ENCODE assay signal across 30 cellular contexts in the genomic region with DNA sequence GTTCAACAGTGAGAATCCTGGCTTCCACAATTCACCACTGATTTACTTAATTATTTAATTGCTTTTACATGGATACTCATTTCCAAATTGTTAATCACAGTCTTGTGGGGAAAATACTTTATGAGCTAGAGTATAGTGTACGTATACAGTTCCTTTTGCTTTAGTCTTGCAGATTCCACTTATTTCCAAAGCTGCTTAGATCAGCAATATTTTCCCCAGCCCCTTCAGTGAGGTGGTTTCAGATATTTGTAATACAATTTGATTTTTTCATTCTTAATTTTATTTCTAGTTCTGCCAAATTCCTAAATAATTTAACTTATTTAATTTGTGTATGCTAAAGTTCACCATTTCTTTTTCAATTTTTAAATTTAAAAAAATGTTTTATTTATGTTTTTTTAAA. TPM values are rescaled to one million over a fixed set of nuclear protein-coding genes. Genes with fewer than 3 reads are reported as not detected.
DNase-seq lines count a peak whose midpoint lies in the region; ATAC-seq, FAIRE-seq and TF ChIP-seq lines count a peak whose summit lies in the region.
"Had no signal": no experiment of that assay in that cellular context is flagged by ENCODE, and none has a peak within 500 bp of the region (broad histone marks: within the 10 kb centered on the region; RNA-seq: fewer than 3 reads in every experiment).

No MANE protein-coding gene starts in this region.

- H2AFZ ChIP-seq in HepG2 (ENCODE audit: low read length) (no peak overlapping the region), K562 (ENCODE audit: low read depth, low read length) (no peak overlapping the region)

- TF ChIP-seq POLR2A in HepG2 (IDR thresholded peaks at IDR 0.05; ENCODE audit: insufficient read depth in 1 of 2, low read depth in 2 of 2, low read length in 2 of 2) (no peak), right lobe of liver (IDR thresholded peaks at IDR 0.05) (no peak), K562 (conservative IDR thresholded peaks at IDR 0.05) (no peak), GM18505 (IDR thresholded peaks at IDR 0.05; ENCODE audit: borderline replicate concordance, extremely low read depth, insufficient read depth, insufficient read length) (no peak)

- in situ Hi-C loops in HepG2 (cut with HindIII; ENCODE audit: extremely low pct_ligation_motif_present, low pct_unique_long_range_greater_than_20kb) = no loop called here
- in situ Hi-C loops in K562 (cut with MboI) = no loop called here

- H3K27me3 ChIP-seq in HepG2 (ENCODE audit: control insufficient read depth in 1 of 2, insufficient read depth in 2 of 2, low read length in 2 of 2) = no peaks in the 10 kb centered on the region
- no peaks in the 10 kb centered on the region for H3K27me3 ChIP-seq in right lobe of liver
- H3K27me3 ChIP-seq in K562 (ENCODE audit: control insufficient read depth in 2 of 2, insufficient read depth in 2 of 2, low read length in 2 of 2) = no peaks in the 10 kb centered on the region
- H3K27me3 ChIP-seq: BE2C, BLaER1 had no signal

- BruUV-seq in HepG2 (replicated peaks; lab: Mats Ljungman, UMichigan) (no TSS peak), K562 (replicated peaks; lab: Mats Ljungman, UMichigan) (no TSS peak)

- ATAC-seq in HepG2 (no peak), right lobe of liver (no peak), K562 (no peak), GM18505 (IDR thresholded peaks at IDR 0.05; ENCODE audit: unreplicated experiment) (no peak)
- ATAC-seq: GM12878 had no signal

- TF ChIP-seq EP300 in HepG2 (IDR thresholded peaks at IDR 0.05; ENCODE audit: low read depth in 2 of 2, low read length in 2 of 2) = no peak
- TF ChIP-seq EP300 in HepG2 (CRISPR knock-in tag; IDR thresholded peaks at IDR 0.05; ENCODE audit: borderline replicate concordance) = no peak
- no peak for TF ChIP-seq EP300 in K562 (IDR thresholded peaks at IDR 0.05; ENCODE audit: low read length)

- WGBS in HepG2 (ENCODE audit: low lambda C conversion rate) = 65% methylated on average over 1 of the region's 1 CpG
- 40% methylated on average over 1 of the region's 1 CpG for WGBS in right lobe of liver (ENCODE audit: insufficient coverage, low coverage, low lambda C conversion rate, missing lambda C conversion rate)
- WGBS in K562 (ENCODE audit: insufficient coverage, low coverage, missing lambda C conversion rate) = 5% methylated on average over 1 of the region's 1 CpG

- H3K36me3 ChIP-seq in HepG2 (replicated peaks in 1 of 2; ENCODE audit: control insufficient read depth in 1 of 2, insufficient read depth in 2 of 2, low read length in 2 of 2) (no peaks in the 10 kb centered on the region), right lobe of liver (no peaks in the 10 kb centered on the region), K562 (ENCODE audit: control insufficient read depth, insufficient read depth, low read length) (no peaks in the 10 kb centered on the region)
- H3K36me3 ChIP-seq: BE2C, BLaER1 had no signal

- H3K4me1 ChIP-seq in HepG2 (ENCODE audit: insufficient read depth, low read length) (no peaks in the 10 kb centered on the region), right lobe of liver (no peaks in the 10 kb centered on the region), K562 (replicated peaks in 1 of 2; ENCODE audit: control insufficient read depth in 2 of 2, insufficient read depth in 2 of 2, low read length in 2 of 2) (no peaks in the 10 kb centered on the region)
- H3K4me1 ChIP-seq: BE2C, BLaER1 had no signal

- H3K4me3 ChIP-seq in HepG2 (replicated peaks in 1 of 3; ENCODE audit: insufficient read depth in 1 of 3, low read depth in 2 of 3, low read length in 3 of 3) (no peak overlapping the region), right lobe of liver (no peak overlapping the region), K562 (no peak overlapping the region)
- H3K4me3 ChIP-seq: BLaER1, GM12878 had no signal

- H3K4me2 ChIP-seq in HepG2 (ENCODE audit: low read depth, low read length) (no peak overlapping the region), K562 (ENCODE audit: insufficient read depth, low read length) (no peak overlapping the region)
- H3K4me2 ChIP-seq: BLaER1 had no signal

- H3K79me2 ChIP-seq in HepG2 (ENCODE audit: insufficient read depth, low read length) = no peaks in the 10 kb centered on the region
- no peaks in the 10 kb centered on the region for H3K79me2 ChIP-seq in K562 (ENCODE audit: control insufficient read depth, insufficient read depth, low read length)

- no peaks in the 10 kb centered on the region for H3K9me3 ChIP-seq in HepG2 (ENCODE audit: low read length)
- H3K9me3 ChIP-seq in right lobe of liver = no peaks in the 10 kb centered on the region
- no peaks in the 10 kb centered on the region for H3K9me3 ChIP-seq in K562 (replicated peaks; ENCODE audit: control insufficient read depth, insufficient read depth, low read depth, low read length)
- H3K9me3 ChIP-seq: BE2C, BLaER1 had no signal

- intact Hi-C loops in HepG2 (cut with micrococcal nuclease; ENCODE audit: unreplicated experiment) (no loop called here), right lobe of liver (cut with DNase I) (no loop called here), K562 (cut with micrococcal nuclease) (no loop called here)

- POLR2A ChIA-PET in HepG2 (lab: Yijun Ruan, JAX) (no interaction called here), K562 (lab: Yijun Ruan, JAX) (no interaction called here)

- H3K9me1 ChIP-seq in K562 (ENCODE audit: control insufficient read depth, insufficient read depth, low read length) = no peaks in the 10 kb centered on the region

- no peak for TF ChIP-seq RAD21 in HepG2 (CRISPR knock-in tag; IDR thresholded peaks at IDR 0.05)
- no peak for TF ChIP-seq RAD21 in K562 (CRISPR knock-in tag; conservative IDR thresholded peaks at IDR 0.05 in 1 of 2, IDR thresholded peaks at IDR 0.05 in 1 of 2)

- CTCF ChIA-PET in HepG2 (lab: Yijun Ruan, JAX; ENCODE audit: low intra/inter-chr PET ratio, low total read pairs) (no interaction called here), K562 (lab: Yijun Ruan, JAX; ENCODE audit: low intra/inter-chr PET ratio) (no interaction called here)

- FAIRE-seq in HepG2 (lab: Jason Lieb, UNC) = no peak
- FAIRE-seq in K562 (lab: Jason Lieb, UNC) = no peak
- FAIRE-seq: GM12878, GM12892, GM19239 had no signal

- TF ChIP-seq CTCF in HepG2 (CRISPR knock-in tag; IDR thresholded peaks at IDR 0.05) (no peak), right lobe of liver (IDR thresholded peaks at IDR 0.05) (no peak), K562 (IDR thresholded peaks at IDR 0.05 in 2 of 3, conservative IDR thresholded peaks at IDR 0.05 in 1 of 3; ENCODE audit: insufficient read depth in 2 of 3, low read depth in 1 of 3, low read length in 3 of 3) (no peak)

- no peak overlapping the region for H3K9ac ChIP-seq in HepG2 (ENCODE audit: insufficient read depth, low read depth, low read length)
- H3K9ac ChIP-seq in K562 (ENCODE audit: insufficient read depth in 1 of 2, low read depth in 2 of 2, low read length in 2 of 2) = no peak overlapping the region
- H3K9ac ChIP-seq: BLaER1 had no signal

- H4K20me1 ChIP-seq in HepG2 (ENCODE audit: insufficient read depth, low read length) = no peaks in the 10 kb centered on the region
- no peaks in the 10 kb centered on the region for H4K20me1 ChIP-seq in K562 (replicated peaks; ENCODE audit: control insufficient read depth, insufficient read depth, low read length)
- H4K20me1 ChIP-seq: BLaER1 had no signal

- H3K27ac ChIP-seq in HepG2 (ENCODE audit: extremely low read length, insufficient read depth, low read length) (no peak overlapping the region), right lobe of liver (no peak overlapping the region), K562 (ENCODE audit: extremely low read depth, low read depth, low read length) (no peak overlapping the region)
- H3K27ac ChIP-seq: 22Rv1, BLaER1 had no signal

- no peak for DNase-seq in HepG2 (ENCODE audit: low spot score)
- no peak for DNase-seq in right lobe of liver
- DNase-seq in K562 (ENCODE audit: extremely low read depth in 1 of 4, low spot score in 3 of 4) = no peak
- no peak for DNase-seq in stimulated activated CD4-positive, alpha-beta T cell treated with anti-CD3 and anti-CD28 coated beads, Interleukin-4, amount 100 ng/mL, for 1 hour
- DNase-seq: ACHN; BE2C; C1 segment of cervical spinal cord; CD4-positive, alpha-beta memory T cell; CD4-positive, CD25-positive, alpha-beta regulatory T cell; CD8-positive, alpha-beta memory T cell; COR-L47; DMS 273 treated with DMSO at 0.1 percent for 48 hours; DMS153; DMS53; DMS79; DND-41; EL; GDM1 had no signal

RNA-seq across cellular contexts. Expression of gene GABRA6, which starts 40.3 kb away (rescaled TPM):
- total RNA-seq in HepG2 (2016; rRNA removed; fragmentation: Illumina TruSeq; extraction: Trizol) (not detected in 2 replicates), right lobe of liver (not detected), K562 (2014; rRNA removed) (not detected in 2 replicates), K562 (2014; rRNA removed; fragmentation: Illumina TruSeq; extraction: Trizol) (not detected in 2 replicates), K562 (2015; rRNA removed; fragmentation: Illumina TruSeq; extraction: Trizol) (not detected in 2 replicates), K562 (2021) (not detected in 2 replicates)
- total RNA-seq in HepG2 (2016; cell fraction: cytosol; rRNA removed; fragmentation: Illumina TruSeq; extraction: Trizol; ENCODE audit: low read depth) = not detected in 2 replicates
- total RNA-seq in HepG2 (2016; cell fraction: insoluble cytoplasmic fraction; rRNA removed; fragmentation: Illumina TruSeq; extraction: Trizol) = not detected in 2 replicates
- not detected in 2 replicates for total RNA-seq in HepG2 (2016; cell fraction: membrane; rRNA removed; fragmentation: Illumina TruSeq; extraction: Trizol)
- total RNA-seq in HepG2 (2016; cell fraction: nucleus; rRNA removed; fragmentation: Illumina TruSeq; extraction: Trizol) = not detected in 2 replicates
- polyA plus RNA-seq in HepG2 (2011; rRNA removed) (not detected in 2 replicates), K562 (2011; rRNA removed) (not detected in 2 replicates), K562 (2014; fragmentation: Illumina TruSeq; extraction: Trizol) (not detected in 2 replicates), K562 (2014; fragmentation: Nextera tagmentation; extraction: Ambion mirVana) (not detected), K562 (2014; rRNA removed) (not detected in 2 replicates)
- polyA plus RNA-seq in HepG2 (2011; cell fraction: cytosol; rRNA removed) = not detected in 2 replicates
- polyA plus RNA-seq in HepG2 (2011; cell fraction: nucleus; rRNA removed) = not detected in 2 replicates
- polyA plus RNA-seq in HepG2 (2012) = not detected in 2 replicates
- not detected in 2 replicates for polyA plus RNA-seq in HepG2 (2016; cell fraction: cytosol; fragmentation: Illumina TruSeq; extraction: Trizol; ENCODE audit: low read depth)
- polyA plus RNA-seq in HepG2 (2016; cell fraction: insoluble cytoplasmic fraction; fragmentation: Illumina TruSeq; extraction: Trizol; ENCODE audit: low read depth) = not detected in 2 replicates
- not detected in 2 replicates for polyA plus RNA-seq in HepG2 (2016; cell fraction: membrane; fragmentation: Illumina TruSeq; extraction: Trizol; ENCODE audit: low read depth)
- not detected in 2 replicates for polyA plus RNA-seq in HepG2 (2016; cell fraction: nucleus; fragmentation: Illumina TruSeq; extraction: Trizol; ENCODE audit: insufficient read depth, low read depth)
- not detected in 2 replicates for polyA minus RNA-seq in HepG2 (2011; rRNA and poly(A)+ RNA removed; ENCODE audit: low replicate concordance)
- polyA minus RNA-seq in HepG2 (2011; cell fraction: cytosol; rRNA and poly(A)+ RNA removed) = not detected in 2 replicates
- polyA minus RNA-seq in HepG2 (2011; cell fraction: nucleus; rRNA and poly(A)+ RNA removed) = not detected in 2 replicates
- not detected in 2 replicates for total RNA-seq in K562 (2011; cell fraction: chromatin; rRNA removed; ENCODE audit: low replicate concordance)
- not detected in 2 replicates for total RNA-seq in K562 (2011; cell fraction: nucleolus; rRNA removed)
- not detected in 2 replicates for total RNA-seq in K562 (2011; cell fraction: nucleoplasm; rRNA removed)
- not detected in 2 replicates for polyA plus RNA-seq in K562 (2011; cell fraction: cytosol; rRNA removed)
- not detected in 2 replicates for polyA plus RNA-seq in K562 (2011; cell fraction: nucleus; rRNA removed)
- polyA plus RNA-seq in K562 (2012) = not detected in 2 replicates
- polyA minus RNA-seq in K562 (2011; rRNA and poly(A)+ RNA removed) = not detected in 2 replicates
- polyA minus RNA-seq in K562 (2011; cell fraction: cytosol; rRNA and poly(A)+ RNA removed) = not detected in 2 replicates
- not detected in 2 replicates for polyA minus RNA-seq in K562 (2011; cell fraction: nucleus; rRNA and poly(A)+ RNA removed)
- total RNA-seq: A172; A673; CD4-positive, alpha-beta memory T cell; CD4-positive, CD25-positive, alpha-beta regulatory T cell; CD8-positive, alpha-beta memory T cell; Daoy; G401; GM12878 had no signal
- polyA plus RNA-seq: AG04450; CD14-positive monocyte; CD4-positive, alpha-beta memory T cell; CD4-positive, CD25-positive, alpha-beta regulatory T cell; CD8-positive, alpha-beta memory T cell; GM12878 had no signal

Comparison
In these comparisons a context has a peak if more than half of its experiments do, and no peak if none do; other contexts are left out.
1. Of the 241 proteins assayed by ChIP-seq in both HepG2 and K562: peak only in HepG2: none; only in K562: MAFG; in both: MAFF and MAFK; in neither: 238.